ENCODE assay signal across 8 cellular contexts in the genomic region with DNA sequence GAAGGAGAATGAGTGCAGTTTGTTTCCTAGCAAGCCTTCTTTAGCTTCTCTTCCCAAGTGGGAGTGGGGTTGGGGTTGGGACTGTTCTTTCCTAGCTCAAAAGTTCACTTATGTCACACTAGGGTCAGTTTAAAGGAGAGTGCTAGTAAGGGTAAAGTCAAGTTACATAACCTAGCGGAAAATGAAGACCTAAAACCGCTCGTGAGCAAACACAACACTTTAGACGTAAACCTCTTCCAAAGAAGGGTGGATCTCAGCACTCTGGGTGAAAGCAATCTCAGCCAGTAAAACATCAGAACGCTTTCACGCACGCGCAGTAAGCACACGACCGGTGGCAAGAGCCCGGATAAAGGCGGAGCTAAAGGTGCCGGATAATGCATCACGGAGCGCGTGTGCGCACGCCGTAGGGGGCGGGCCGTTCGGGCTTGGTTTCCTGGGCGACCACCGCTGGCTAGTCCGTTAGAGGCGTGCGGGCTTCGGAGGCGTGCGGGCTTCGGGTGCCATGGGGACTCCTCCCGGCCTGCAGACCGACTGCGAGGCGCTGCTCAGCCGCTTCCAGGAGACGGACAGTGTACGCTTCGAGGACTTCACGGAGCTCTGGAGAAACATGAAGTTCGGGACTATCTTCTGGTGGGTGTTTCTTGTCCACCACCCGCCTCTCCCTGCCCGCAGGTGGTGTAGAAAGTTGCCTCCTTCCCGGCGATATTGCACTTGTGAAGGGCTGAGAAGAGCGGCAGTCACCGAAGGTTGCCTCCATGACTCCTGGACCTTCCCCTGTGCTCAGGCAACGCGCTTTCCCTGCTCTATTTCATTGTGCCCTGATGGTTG. TPM values are rescaled to one million over a fixed set of nuclear protein-coding genes. Genes with fewer than 3 reads are reported as not detected.
DNase-seq lines count a peak whose midpoint lies in the region; ATAC-seq and TF ChIP-seq lines count a peak whose summit lies in the region.

A gene with protein sequence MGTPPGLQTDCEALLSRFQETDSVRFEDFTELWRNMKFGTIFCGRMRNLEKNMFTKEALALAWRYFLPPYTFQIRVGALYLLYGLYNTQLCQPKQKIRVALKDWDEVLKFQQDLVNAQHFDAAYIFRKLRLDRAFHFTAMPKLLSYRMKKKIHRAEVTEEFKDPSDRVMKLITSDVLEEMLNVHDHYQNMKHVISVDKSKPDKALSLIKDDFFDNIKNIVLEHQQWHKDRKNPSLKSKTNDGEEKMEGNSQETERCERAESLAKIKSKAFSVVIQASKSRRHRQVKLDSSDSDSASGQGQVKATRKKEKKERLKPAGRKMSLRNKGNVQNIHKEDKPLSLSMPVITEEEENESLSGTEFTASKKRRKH (plus strand): TSS at position 462 of the 828 bp plus-strand sequence. CDS start 41 bp downstream, at position 503.

- no peaks in the 10 kb centered on the region for H3K27me3 ChIP-seq in vagina

- TF ChIP-seq CTCF in vagina (IDR thresholded peaks at IDR 0.05) = no peak

- peaks cover 45% of the 10 kb centered on the region for H3K4me1 ChIP-seq in vagina

- H3K4me3 ChIP-seq in vagina = peak within 1 kb of the TSS; percentile 90

- peak; percentile 100 for ATAC-seq in GM18511 (IDR thresholded peaks at IDR 0.05; ENCODE audit: unreplicated experiment)
- peak; percentile 98 for ATAC-seq in HG03025 (IDR thresholded peaks at IDR 0.05; ENCODE audit: low FRiP score, unreplicated experiment)

- no peaks in the 10 kb centered on the region for H3K9me3 ChIP-seq in vagina

- intact Hi-C loops in vagina (cut with DNase I) = no loop called here

- H3K27ac ChIP-seq in vagina = peak within 1 kb of the TSS; percentile 95

- TF ChIP-seq POLR2A in vagina (IDR thresholded peaks at IDR 0.05) = peak in 1 of 2 donors; percentile 83

- peaks cover 0 to 1% of the 10 kb centered on the region in 2 donors for H3K36me3 ChIP-seq in vagina

- DNase-seq in NCI-H2029 treated with DMSO at 0.1 percent for 48 hours (lab: John Stamatoyannopoulos, UW) (peak; percentile 100), T1000 (lab: John Stamatoyannopoulos, UW) (peak; percentile 94), astrocyte of the hippocampus (ENCODE audit: low read depth, low spot score) (peak; percentile 99), hepatic stellate cell (ENCODE audit: low spot score) (peak; percentile 94), putamen (ENCODE audit: low spot score) (peak; percentile 97), vagina (ENCODE audit: extremely low spot score in 2 of 2) (peak in 1 of 2 donors; percentile 97)

RNA-seq across cellular contexts. Expression of the gene that starts here (rescaled TPM):
- 6.6 TPM for total RNA-seq in vagina
